ENCODE assay signal across 20 cellular contexts in genomic region chr5:168186289-168187074, GRCh38.
"Had no signal": no experiment of that assay in that cellular context is flagged by ENCODE, and none has a peak within 500 bp of the region (broad histone marks: within the 10 kb centered on the region; RNA-seq: fewer than 3 reads in every experiment).

No MANE protein-coding gene starts in this region.

- H3K9me3 Mint-ChIP-seq: activated B cell treated with CpG ODN at 0.5 μM for 24 hours; activated CD4-positive, alpha-beta T cell treated with anti-CD3 and anti-CD28 coated beads, Interleukin-2, amount 10 ng/mL, durations not matched to agents 24 days and 14 days; activated naive CD8-positive, alpha-beta T cell treated with anti-CD3 and anti-CD28 coated beads, Interleukin-2, amount 10 ng/mL, durations not matched to agents 7 days and 5 days; nephron had no signal

- H3K27ac Mint-ChIP-seq: activated B cell treated with CpG ODN at 0.5 μM for 24 hours; activated CD4-positive, alpha-beta T cell treated with anti-CD3 and anti-CD28 coated beads, Interleukin-2, amount 10 ng/mL, durations not matched to agents 24 days and 14 days; activated CD8-positive, alpha-beta T cell treated with anti-CD3 and anti-CD28 coated beads, Interleukin-2, amount 10 ng/mL, durations not matched to agents 7 days and 5 days; activated naive CD8-positive, alpha-beta T cell treated with anti-CD3 and anti-CD28 coated beads, Interleukin-2, amount 10 ng/mL, durations not matched to agents 7 days and 5 days; nephron had no signal

- H3K36me3 Mint-ChIP-seq: activated naive CD8-positive, alpha-beta T cell treated with anti-CD3 and anti-CD28 coated beads, Interleukin-2, amount 10 ng/mL, durations not matched to agents 7 days and 5 days had no signal

- H3K9me3 ChIP-seq: tibial artery had no signal

- ATAC-seq: activated CD8-positive, alpha-beta T cell treated with anti-CD3 and anti-CD28 coated beads, Interleukin-2, amount 10 ng/mL, durations not matched to agents 7 days and 5 days had no signal

- H3K27me3 Mint-ChIP-seq: activated CD4-positive, alpha-beta T cell treated with anti-CD3 and anti-CD28 coated beads, Interleukin-2, amount 10 ng/mL, durations not matched to agents 24 days and 14 days; activated naive CD8-positive, alpha-beta T cell treated with anti-CD3 and anti-CD28 coated beads, Interleukin-2, amount 10 ng/mL, durations not matched to agents 7 days and 5 days had no signal

- FAIRE-seq: bronchial epithelial cell, kidney, TTC549, urothelium cell line had no signal

- H3K4me1 Mint-ChIP-seq: activated B cell treated with CpG ODN at 0.5 μM for 24 hours; activated CD4-positive, alpha-beta T cell treated with anti-CD3 and anti-CD28 coated beads, Interleukin-2, amount 10 ng/mL, durations not matched to agents 24 days and 14 days; activated naive CD8-positive, alpha-beta T cell treated with anti-CD3 and anti-CD28 coated beads, Interleukin-2, amount 10 ng/mL, durations not matched to agents 7 days and 5 days; nephron had no signal

- H3K4me3 ChIP-seq: dorsolateral prefrontal cortex, tibial artery had no signal

- H3K27ac ChIP-seq: dorsolateral prefrontal cortex, tibial artery had no signal

- H3K4me1 ChIP-seq: tibial artery had no signal

- DNase-seq: activated B cell treated with CpG ODN at 0.5 μM for 24 hours; activated CD4-positive, alpha-beta T cell treated with anti-CD3 and anti-CD28 coated beads, Interleukin-2, amount 10 ng/mL, durations not matched to agents 24 days and 14 days; activated CD8-positive, alpha-beta memory T cell treated with anti-CD3 and anti-CD28 coated beads, Interleukin-2, amount 50 U/mL, for 4 hours; activated CD8-positive, alpha-beta T cell treated with anti-CD3 and anti-CD28 coated beads, Interleukin-2, amount 10 ng/mL, durations not matched to agents 7 days and 5 days; activated naive CD8-positive, alpha-beta T cell treated with anti-CD3 and anti-CD28 coated beads, Interleukin-2, amount 10 ng/mL, durations not matched to agents 7 days and 5 days; anterior cingulate cortex; dorsolateral prefrontal cortex; erythroblast; hypothalamus; kidney; mesendoderm; stimulated activated CD4-positive, alpha-beta T cell treated with anti-CD3 and anti-CD28 coated beads, Interleukin-15, amount 100 ng/mL, for 24 hours; stimulated activated CD4-positive, alpha-beta T cell treated with anti-CD3 and anti-CD28 coated beads, Interleukin-4, amount 100 ng/mL, for 24 hours; stimulated activated naive CD4-positive, alpha-beta T cell; T-helper 2 cell; tibial artery had no signal

- H3K4me3 Mint-ChIP-seq: activated B cell treated with CpG ODN at 0.5 μM for 24 hours; activated CD4-positive, alpha-beta T cell treated with anti-CD3 and anti-CD28 coated beads, Interleukin-2, amount 10 ng/mL, durations not matched to agents 24 days and 14 days; activated CD8-positive, alpha-beta T cell treated with anti-CD3 and anti-CD28 coated beads, Interleukin-2, amount 10 ng/mL, durations not matched to agents 7 days and 5 days; activated naive CD8-positive, alpha-beta T cell treated with anti-CD3 and anti-CD28 coated beads, Interleukin-2, amount 10 ng/mL, durations not matched to agents 7 days and 5 days; nephron had no signal

- H3K36me3 ChIP-seq: tibial artery had no signal

- H3K27me3 ChIP-seq: dorsolateral prefrontal cortex, tibial artery had no signal
